Comparison of ENCODE assay signal across 8 cellular contexts in genomic region chr17:17146791-17147406, GRCh38. TPM values are rescaled to one million over a fixed set of nuclear protein-coding genes. Genes with fewer than 3 reads are reported as not detected.
DNase-seq lines count a peak whose midpoint lies in the region; ATAC-seq and TF ChIP-seq lines count a peak whose summit lies in the region.

No MANE protein-coding gene starts in this region.

- peaks cover 12% of the 10 kb centered on the region for H3K4me1 ChIP-seq in CD4-positive, alpha-beta memory T cell (ENCODE audit: insufficient read depth, low read length)
- H3K4me1 ChIP-seq in left lung = peaks cover 6 to 32% of the 10 kb centered on the region in 2 donors

- H3K27me3 Mint-ChIP-seq in CD4-positive, alpha-beta memory T cell = no peaks in the 10 kb centered on the region
- no peaks in the 10 kb centered on the region for H3K27me3 Mint-ChIP-seq in activated T-cell treated with anti-CD3 and anti-CD28 coated beads, Interleukin-2, amount 50 U/mL, for 24 hours

- H3K36me3 ChIP-seq in CD4-positive, alpha-beta memory T cell (ENCODE audit: insufficient read depth, low read length) = peaks cover 70% of the 10 kb centered on the region
- H3K36me3 ChIP-seq in left lung = peaks cover 5 to 96% of the 10 kb centered on the region in 2 donors

- intact Hi-C loops in CD4-positive, alpha-beta memory T cell (cut with micrococcal nuclease) = loop anchor here (5.0 kb wide), 1 partner anchor 145 kb away; no protein-coding TSS in a partner anchor
- intact Hi-C loops in left lung (cut with DNase I) = no loop called here

- H3K36me3 Mint-ChIP-seq in CD4-positive, alpha-beta memory T cell = peaks cover 42 to 71% of the 10 kb centered on the region in 2 donors
- H3K36me3 Mint-ChIP-seq in activated T-cell treated with anti-CD3 and anti-CD28 coated beads, Interleukin-2, amount 50 U/mL, for 24 hours (ENCODE audit: low read depth) = peaks cover 91% of the 10 kb centered on the region

- H3K4me3 Mint-ChIP-seq in CD4-positive, alpha-beta memory T cell = no peak overlapping the region
- no peak overlapping the region for H3K4me3 Mint-ChIP-seq in activated T-cell treated with anti-CD3 and anti-CD28 coated beads, Interleukin-2, amount 50 U/mL, for 24 hours

- H3K27ac ChIP-seq in CD4-positive, alpha-beta memory T cell (ENCODE audit: low read depth, low read length) = no peak overlapping the region
- no peak overlapping the region for H3K27ac ChIP-seq in left lung

- CTCF ChIA-PET in CD4-positive, alpha-beta memory T cell (lab: Charles Lee; ENCODE audit: partially characterized antibody) = interaction anchor here (0.6 to 1.8 kb wide), 6 partner anchors 21 to 146 kb away, joined by 3 to 10 read pairs (median 4); no protein-coding TSS in a partner anchor

- DNase-seq in CD4-positive, alpha-beta memory T cell = peak in 4 of 5 donors; percentile 21 to 39 (median 24)
- peak; percentile 62 for DNase-seq in HuH-7 (ENCODE audit: low spot score)
- no peak for DNase-seq in activated T-cell treated with anti-CD3 and anti-CD28 coated beads, Interleukin-2, amount 50 U/mL, for 24 hours
- peak in 1 of 2 donors; percentile 69 for DNase-seq in left lung
- no peak for DNase-seq in anterior cingulate cortex (lab: John Stamatoyannopoulos, UW)

- no peaks in the 10 kb centered on the region for H3K9me3 ChIP-seq in CD4-positive, alpha-beta memory T cell (ENCODE audit: control insufficient read depth in 1 of 2, low read length in 2 of 2)
- no peaks in the 10 kb centered on the region for H3K9me3 ChIP-seq in left lung

- peak overlapping the region in 6 of 7 donors; percentile 25 to 83 (median 60) for H3K27ac Mint-ChIP-seq in CD4-positive, alpha-beta memory T cell
- peak overlapping the region; percentile 70 for H3K27ac Mint-ChIP-seq in activated T-cell treated with anti-CD3 and anti-CD28 coated beads, Interleukin-2, amount 50 U/mL, for 24 hours

- POLR2A ChIA-PET in CD4-positive, alpha-beta memory T cell (lab: Charles Lee; ENCODE audit: partially characterized antibody) = interaction anchor here (0.9 to 1.3 kb wide), 3 partner anchors 11 to 27 kb away, joined by 3 to 6 read pairs (median 6); no protein-coding TSS in a partner anchor

- no peak for TF ChIP-seq CTCF in left lung (IDR thresholded peaks at IDR 0.05)

- no peak overlapping the region for H3K4me3 ChIP-seq in CD4-positive, alpha-beta memory T cell (ENCODE audit: low read length in 2 of 2)
- no peak overlapping the region for H3K4me3 ChIP-seq in left lung

- H3K27me3 ChIP-seq in CD4-positive, alpha-beta memory T cell (ENCODE audit: insufficient read depth, low read length) = no peaks in the 10 kb centered on the region
- H3K27me3 ChIP-seq in left lung = no peaks in the 10 kb centered on the region

- ATAC-seq in left lung (peak; percentile 11), HG02678 (IDR thresholded peaks at IDR 0.05; ENCODE audit: unreplicated experiment) (no peak), GM18909 (IDR thresholded peaks at IDR 0.05; ENCODE audit: poor library complexity, unreplicated experiment) (no peak), GM21619 (IDR thresholded peaks at IDR 0.05; ENCODE audit: unreplicated experiment) (no peak)

- H3K4me1 Mint-ChIP-seq in CD4-positive, alpha-beta memory T cell = peaks cover 7 to 23% (median 13%) of the 10 kb centered on the region in 4 donors
- peaks cover 24% of the 10 kb centered on the region for H3K4me1 Mint-ChIP-seq in activated T-cell treated with anti-CD3 and anti-CD28 coated beads, Interleukin-2, amount 50 U/mL, for 24 hours (ENCODE audit: low read depth)

- no peaks in the 10 kb centered on the region for H3K9me3 Mint-ChIP-seq in CD4-positive, alpha-beta memory T cell
- H3K9me3 Mint-ChIP-seq in activated T-cell treated with anti-CD3 and anti-CD28 coated beads, Interleukin-2, amount 50 U/mL, for 24 hours = no peaks in the 10 kb centered on the region

RNA-seq across cellular contexts. Expression of gene PLD6, which starts 59.2 kb away (rescaled TPM):
- total RNA-seq in CD4-positive, alpha-beta memory T cell = 10 to 100 TPM; 12.8 to 13.9 TPM
- polyA plus RNA-seq in CD4-positive, alpha-beta memory T cell = 10 to 100 TPM; 18.4 to 26.6 TPM
- total RNA-seq in left lung = 1 to 10 TPM; 3.4 to 5.6 TPM

Comparison
In these comparisons a context has a peak if more than half of its experiments do, and no peak if none do; other contexts are left out.
1. DNase-seq: peak in CD4-positive, alpha-beta memory T cell (4 of 5) and HuH-7 (single experiment); none in activated T-cell treated with anti-CD3 and anti-CD28 coated beads, Interleukin-2, amount 50 U/mL, for 24 hours (single experiment) and anterior cingulate cortex (0 of 58).